22 cellular contexts compared by ENCODE assay signal in genomic region chr13:67094078-67094477, GRCh38.
"Had no signal": no experiment of that assay in that cellular context is flagged by ENCODE, and none has a peak within 500 bp of the region (broad histone marks: within the 10 kb centered on the region; RNA-seq: fewer than 3 reads in every experiment).

No MANE protein-coding gene starts in this region.

- H3K9ac ChIP-seq: SK-N-SH had no signal

- H3K27me3 ChIP-seq: MG63 had no signal

- H3K4me2 ChIP-seq: SK-N-SH had no signal

- H3K36me3 ChIP-seq: MG63 had no signal

- H3K27ac Mint-ChIP-seq: IgD-negative memory B cell had no signal

- H3K9me3 ChIP-seq: MG63, SK-N-SH had no signal

- ATAC-seq: Panc1, PC-3 had no signal

- DNase-seq: KBM-7, MG63, NCI-H1092, NCI-H1105 treated with DMSO at 0.1 percent for 48 hours, NCI-H1417 treated with DMSO at 0.1 percent for 48 hours, NCI-H146, NCI-H1694 treated with DMSO at 0.1 percent for 48 hours, NCI-H1930, NCI-H2081, NCI-H2171, NCI-H226, NCI-H446, NCI-H510A, NCI-H524 treated with DMSO at 0.1 percent for 48 hours, NCI-H69, NCI-H774, PC-3, SHP77, SK-N-SH had no signal

- H3K4me3 ChIP-seq: MG63 had no signal

- H3K36me3 Mint-ChIP-seq: IgD-negative memory B cell had no signal

- H3K4me1 Mint-ChIP-seq: IgD-negative memory B cell had no signal

- H3K27ac ChIP-seq: RWPE1 had no signal

- H3K9me2 ChIP-seq: SK-N-SH had no signal

- H3K27me3 Mint-ChIP-seq: IgD-negative memory B cell had no signal

- H3K4me3 Mint-ChIP-seq: IgD-negative memory B cell had no signal
